ENCODE assay signal across 8 cellular contexts in genomic region chr17:18635773-18636172, GRCh38. TPM values are rescaled to one million over a fixed set of nuclear protein-coding genes. Genes with fewer than 3 reads are reported as not detected.
"Had no signal": no experiment of that assay in that cellular context is flagged by ENCODE, and none has a peak within 500 bp of the region (broad histone marks: within the 10 kb centered on the region; RNA-seq: fewer than 3 reads in every experiment).

No MANE protein-coding gene starts in this region.

RNA-seq across cellular contexts. Expression of gene TBC1D28, which starts 8.4 kb away (rescaled TPM):
- total RNA-seq: LHCN-M2, MCF 10A, NCI-H460, OCI-LY7, PC-9, Peyer's patch, Right ventricle myocardium superior, SJSA1 had no signal
